ENCODE assay signal across 33 cellular contexts in the genomic region with DNA sequence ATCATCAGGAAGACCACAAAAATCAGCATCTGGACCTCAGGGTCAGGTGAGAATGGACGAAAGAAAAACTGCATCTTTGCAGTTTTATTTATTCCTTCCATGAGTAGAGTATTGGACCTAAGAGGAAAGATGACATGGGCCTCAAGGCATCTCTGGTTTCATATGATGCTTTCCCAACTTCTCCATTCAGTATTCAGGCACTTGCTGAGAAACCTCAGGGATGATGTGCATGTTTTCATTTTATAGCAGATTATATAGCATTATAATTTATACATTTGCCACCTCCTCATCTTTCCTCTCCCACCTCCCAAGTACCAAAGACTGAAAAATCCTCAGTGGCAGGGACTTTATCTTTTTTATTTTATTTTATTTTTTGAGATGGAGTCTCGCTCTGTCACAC. TPM values are rescaled to one million over a fixed set of nuclear protein-coding genes. Genes with fewer than 3 reads are reported as not detected.
"Had no signal": no experiment of that assay in that cellular context is flagged by ENCODE, and none has a peak within 500 bp of the region (broad histone marks: within the 10 kb centered on the region; RNA-seq: fewer than 3 reads in every experiment).

A gene with protein sequence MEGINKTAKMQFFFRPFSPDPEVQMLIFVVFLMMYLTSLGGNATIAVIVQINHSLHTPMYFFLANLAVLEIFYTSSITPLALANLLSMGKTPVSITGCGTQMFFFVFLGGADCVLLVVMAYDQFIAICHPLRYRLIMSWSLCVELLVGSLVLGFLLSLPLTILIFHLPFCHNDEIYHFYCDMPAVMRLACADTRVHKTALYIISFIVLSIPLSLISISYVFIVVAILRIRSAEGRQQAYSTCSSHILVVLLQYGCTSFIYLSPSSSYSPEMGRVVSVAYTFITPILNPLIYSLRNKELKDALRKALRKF (minus strand): TSS at position 101 of the 400 bp plus-strand sequence. CDS start 0 bp downstream, at position 101.

- H3K4me1 ChIP-seq: adrenal gland, ascending aorta, body of pancreas, breast epithelium had no signal

- H3K27me3 ChIP-seq: adrenal gland, ascending aorta, body of pancreas, brain microvascular endothelial cell, breast epithelium had no signal

- H3K27ac ChIP-seq: adrenal gland, ascending aorta, body of pancreas, brain microvascular endothelial cell, breast epithelium, cardiac muscle cell had no signal

- ATAC-seq: activated naive CD4-positive, alpha-beta T cell treated with anti-CD3 and anti-CD28 coated beads, Interleukin-2, amount 50 U/mL, for 72 hours; activated naive CD8-positive, alpha-beta T cell treated with anti-CD3 and anti-CD28 coated beads, Interleukin-2, amount 50 U/mL, for 24 hours; activated T-cell treated with anti-CD3 and anti-CD28 coated beads, Interleukin-2, amount 50 U/mL, for 4 hours; activated T-cell treated with anti-CD3 and anti-CD28 coated beads, Interleukin-2, amount 50 U/mL, for 72 hours; activated T-helper 17 cell treated with anti-CD3 and anti-CD28 coated beads, Interleukin-2, amount 50 U/mL, for 72 hours; body of pancreas had no signal

- H3K4me3 ChIP-seq: adrenal gland, ascending aorta, body of pancreas, breast epithelium, cardiac muscle cell had no signal

- H3K36me3 ChIP-seq: adrenal gland, ascending aorta, brain microvascular endothelial cell, breast epithelium, cardiac muscle cell had no signal

- H3K9me3 ChIP-seq: adrenal gland, ascending aorta, body of pancreas, breast epithelium had no signal

- DNase-seq: activated effector memory CD4-positive, alpha-beta T cell treated with anti-CD3 and anti-CD28 coated beads, Interleukin-2, amount 50 U/mL, for 16 hours; activated effector memory CD4-positive, alpha-beta T cell treated with Interleukin-2 at 50 U/mL for 16 hours; activated gamma-delta T cell; activated gamma-delta T cell treated with Interleukin-2 at 50 U/mL for 16 hours; activated naive CD4-positive, alpha-beta T cell; activated naive CD4-positive, alpha-beta T cell treated with anti-CD3 and anti-CD28 coated beads for 36 hours; activated naive CD4-positive, alpha-beta T cell treated with anti-CD3 and anti-CD28 coated beads, Interleukin-2, amount 10 ng/mL, durations not matched to agents 7 days and 5 days; activated naive CD4-positive, alpha-beta T cell treated with anti-CD3 and anti-CD28 coated beads, Interleukin-2, amount 50 U/mL, for 16 hours; activated naive CD4-positive, alpha-beta T cell treated with Interleukin-2 at 50 U/mL for 16 hours; activated naive CD8-positive, alpha-beta T cell treated with anti-CD3 and anti-CD28 coated beads for 36 hours; activated naive CD8-positive, alpha-beta T cell treated with anti-CD3 and anti-CD28 coated beads, Interleukin-2, amount 10 ng/mL, durations not matched to agents 7 days and 5 days; activated naive CD8-positive, alpha-beta T cell treated with anti-CD3 and anti-CD28 coated beads, Interleukin-2, amount 50 U/mL, for 24 hours; activated T-cell treated with anti-CD3 and anti-CD28 coated beads, Interleukin-2, amount 50 U/mL, for 1 hour; activated T-cell treated with anti-CD3 and anti-CD28 coated beads, Interleukin-2, amount 50 U/mL, for 24 hours; activated T-cell treated with anti-CD3 and anti-CD28 coated beads, Interleukin-2, amount 50 U/mL, for 4 hours; activated T-cell treated with anti-CD3 and anti-CD28 coated beads, Interleukin-2, amount 50 U/mL, for 48 hours; activated T-cell treated with anti-CD3 and anti-CD28 coated beads, Interleukin-2, amount 50 U/mL, for 72 hours; adrenal gland; amniotic stem cell; amygdala; anterior cingulate cortex; aorta; body of pancreas; brain microvascular endothelial cell; caudate nucleus; central memory CD4-positive, alpha-beta T cell; cerebellar nuclear complex had no signal

RNA-seq across cellular contexts. Expression of the gene that starts here (rescaled TPM):
- polyA plus RNA-seq: adipose tissue, adrenal gland, aorta, cardiac muscle cell had no signal
